8 cellular contexts compared by ENCODE assay signal in the genomic region with DNA sequence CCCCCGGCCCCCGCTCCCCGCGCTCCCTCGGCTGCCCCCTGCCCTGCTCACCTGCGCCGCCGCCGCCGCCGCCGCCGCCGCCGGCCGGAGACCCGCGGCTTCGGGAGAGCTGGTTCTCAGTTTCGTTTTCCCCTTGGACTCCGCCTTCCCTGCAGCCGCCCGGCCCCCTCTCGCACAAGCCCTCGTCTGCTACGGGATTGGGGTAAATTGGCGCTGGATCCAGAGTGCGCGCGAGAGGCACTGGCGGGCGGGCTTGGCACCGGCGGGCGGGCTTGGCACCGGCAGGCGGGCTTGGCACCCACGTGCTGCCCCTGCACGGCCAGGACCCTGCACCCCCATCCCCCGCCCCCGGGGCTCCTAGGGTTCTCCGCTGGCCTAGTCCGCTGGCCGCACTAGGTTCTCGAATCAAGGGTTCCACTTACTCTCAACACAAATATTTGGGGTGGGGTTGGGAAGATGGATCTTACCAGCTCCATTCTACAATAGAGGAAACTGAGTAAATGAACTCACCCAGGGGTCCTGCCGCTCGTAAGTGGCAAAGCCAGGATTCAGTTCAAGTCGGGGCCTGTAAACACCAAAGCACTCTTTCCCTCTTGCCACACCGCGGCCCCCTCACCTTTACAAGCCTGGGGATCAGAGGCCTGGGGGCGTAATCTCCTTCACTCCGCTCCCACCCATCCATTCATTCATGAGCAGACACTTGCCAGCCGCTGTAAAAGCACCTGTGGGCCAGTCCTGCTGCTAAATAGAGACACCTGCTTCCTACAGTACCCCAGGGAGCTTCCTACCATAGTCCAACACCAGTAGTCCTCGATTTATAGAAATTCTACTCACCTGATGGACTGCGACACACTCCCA. TPM values are rescaled to one million over a fixed set of nuclear protein-coding genes. Genes with fewer than 3 reads are reported as not detected.
A peak's percentile ranks its signal among the peaks of the same experiment; 100 is the strongest.
DNase-seq lines count a peak whose midpoint lies in the region; ATAC-seq and TF ChIP-seq lines count a peak whose summit lies in the region.

Gene EIF2AK2, minus strand, starts transcription at position 124 of the 858 bp plus-strand sequence. CDS start 9,174 bp downstream, outside the sequence.

- H3K9me3 Mint-ChIP-seq in effector memory CD8-positive, alpha-beta T cell, result peaks cover 0 to 4% of the 10 kb centered on the region in 2 donors
- peaks cover 3% of the 10 kb centered on the region for H3K9me3 Mint-ChIP-seq in memory B cell

- POLR2A ChIA-PET in activated CD8-positive, alpha-beta memory T cell treated with anti-CD3 and anti-CD28 coated beads for 36 hours (lab: Charles Lee), result interaction anchor here (1.8 kb wide), 1 partner anchor 75 kb away, joined by 5 read pairs; the partner anchor contains the start of genes CEBPZ and NDUFAF7

- peak within 1 kb of the TSS; percentile 83 to 94 for H3K4me3 Mint-ChIP-seq in effector memory CD8-positive, alpha-beta T cell
- peak within 1 kb of the TSS; percentile 89 for H3K4me3 Mint-ChIP-seq in memory B cell

- H3K27ac Mint-ChIP-seq in effector memory CD8-positive, alpha-beta T cell, result peak within 1 kb of the TSS; percentile 91 to 97
- H3K27ac Mint-ChIP-seq in memory B cell, result peak within 1 kb of the TSS; percentile 86

- CTCF ChIA-PET in activated CD8-positive, alpha-beta memory T cell treated with anti-CD3 and anti-CD28 coated beads for 36 hours (lab: Charles Lee), result interaction anchor here (2.1 kb wide), 1 partner anchor 11 kb away, joined by 8 read pairs; no protein-coding TSS in a partner anchor

- TF ChIP-seq CTCF in GM20000 (IDR thresholded peaks at IDR 0.05; ENCODE audit: extremely low read depth, missing control alignments), result no peak

- no peaks in the 10 kb centered on the region for H3K27me3 Mint-ChIP-seq in effector memory CD8-positive, alpha-beta T cell
- no peaks in the 10 kb centered on the region for H3K27me3 Mint-ChIP-seq in memory B cell

- H3K36me3 Mint-ChIP-seq in effector memory CD8-positive, alpha-beta T cell (ENCODE audit: insufficient read depth), result peaks cover 7% of the 10 kb centered on the region
- peaks cover 12% of the 10 kb centered on the region for H3K36me3 Mint-ChIP-seq in memory B cell

- DNase-seq in COLO668 (lab: John Stamatoyannopoulos, UW; ENCODE audit: unreplicated experiment) (peak; percentile 86), GM20000 (ENCODE audit: low spot score) (peak; percentile 99), HT-29 (ENCODE audit: low spot score) (peak; percentile 77), memory B cell (ENCODE audit: low spot score in 2 of 2) (peak; percentile 73 to 74)
- DNase-seq in NK-92 treated with Interleukin-12 subunit alpha and Interleukin-12 subunit beta, amount 100 ng/mL, for 24 hours (lab: John Stamatoyannopoulos, UW), result peak; percentile 58
- DNase-seq in effector memory CD8-positive, alpha-beta T cell, result peak; percentile 82 to 83 (median 82)
- peak; percentile 71 for DNase-seq in stimulated activated CD8-positive, alpha-beta memory T cell treated with anti-CD3 and anti-CD28 coated beads, Interleukin-12 subunit alpha, Interleukin-12 subunit beta, amount 100 ng/mL, for 1 hour (ENCODE audit: low read depth)

- H3K4me1 Mint-ChIP-seq in effector memory CD8-positive, alpha-beta T cell (ENCODE audit: low read depth in 2 of 2), result peaks cover 28 to 45% of the 10 kb centered on the region in 2 donors
- H3K4me1 Mint-ChIP-seq in memory B cell, result peaks cover 35% of the 10 kb centered on the region

- peak; percentile 97 for ATAC-seq in effector memory CD8-positive, alpha-beta T cell (replicated peaks)
- peak; percentile 92 for ATAC-seq in memory B cell (ENCODE audit: low read depth)

RNA-seq across cellular contexts. Expression of gene EIF2AK2, which starts in this region (rescaled TPM):
- total RNA-seq in HT-29 (2014; rRNA removed; shearing (Covaris generic)), result 11.7 and 14.5 TPM in 2 replicates
- 10 to 100 TPM; 37.4 to 38.4 TPM for total RNA-seq in activated CD8-positive, alpha-beta memory T cell treated with anti-CD3 and anti-CD28 coated beads for 36 hours

Comparison
In these comparisons a context has a peak if more than half of its experiments do, and no peak if none do; other contexts are left out.
1. Peak in every context shown above with its lines: DNase-seq and ATAC-seq.